Comparison of ENCODE assay signal across 10 cellular contexts in genomic region chr22:45996241-45997076, GRCh38. TPM values are rescaled to one million over a fixed set of nuclear protein-coding genes. Genes with fewer than 3 reads are reported as not detected.
DNase-seq lines count a peak whose midpoint lies in the region; ATAC-seq, FAIRE-seq and TF ChIP-seq lines count a peak whose summit lies in the region.
"Had no signal": no experiment of that assay in that cellular context is flagged by ENCODE, and none has a peak within 500 bp of the region (broad histone marks: within the 10 kb centered on the region; RNA-seq: fewer than 3 reads in every experiment).

No MANE protein-coding gene starts in this region.

- H3K36me3 ChIP-seq in colonic mucosa (no peaks in the 10 kb centered on the region), mucosa of descending colon (ENCODE audit: low read depth) (no peaks in the 10 kb centered on the region), vagina (no peaks in the 10 kb centered on the region)

- H3K4me3 ChIP-seq in colonic mucosa: no peak overlapping the region
- H3K4me3 ChIP-seq in mucosa of descending colon: no peak overlapping the region
- no peak overlapping the region for H3K4me3 ChIP-seq in vagina

- DNase-seq in SIG-M5 treated with dmso at 0.1 percent for 504 hours (lab: John Stamatoyannopoulos, UW; ENCODE audit: unreplicated experiment): peak; percentile 69
- no peak for DNase-seq in SIG-M5 (lab: John Stamatoyannopoulos, UW)
- DNase-seq in colonic mucosa: no peak
- peak in 2 of 3 donors; percentile 55 to 77 for DNase-seq in mucosa of descending colon
- no peak for DNase-seq in vagina (ENCODE audit: extremely low spot score in 2 of 2)
- no peak for DNase-seq in stimulated activated CD4-positive, alpha-beta T cell treated with anti-CD3 and anti-CD28 coated beads, Interleukin-2, amount 100 ng/mL, for 48 hours
- no peak for DNase-seq in NCI-H2107 treated with DMSO at 0.1 percent for 48 hours (lab: John Stamatoyannopoulos, UW; ENCODE audit: unreplicated experiment)
- DNase-seq in frontal cortex (ENCODE audit: low spot score in 2 of 2): no peak

- ATAC-seq in mucosa of descending colon: peak; percentile 54

- peak overlapping the region in 1 of 2 donors; percentile 51 for H3K9ac ChIP-seq in colonic mucosa (ENCODE audit: low read depth in 2 of 2, low read length in 2 of 2)

- intact Hi-C loops in colonic mucosa (cut with DNase I) (no loop called here), mucosa of descending colon (cut with DNase I, micrococcal nuclease) (loop anchor here (10.0 kb wide), 2 partner anchors 298 to 318 kb away; partner anchors contain the start of gene GTSE1 (in 1 of the 2)), vagina (cut with DNase I) (loop anchor here (10.0 kb wide), 1 partner anchor 298 kb away; the partner anchor contains the start of gene GTSE1)

- no peak for FAIRE-seq in frontal cortex (lab: Jason Lieb, UNC)

- H3K4me1 ChIP-seq in colonic mucosa (peaks cover 11% of the 10 kb centered on the region), mucosa of descending colon (ENCODE audit: low read depth) (peaks cover 19% of the 10 kb centered on the region), vagina (peaks cover 49% of the 10 kb centered on the region)

- no peak for TF ChIP-seq POLR2A in vagina (IDR thresholded peaks at IDR 0.05)

- H3K9me3 ChIP-seq in colonic mucosa (no peaks in the 10 kb centered on the region), mucosa of descending colon (no peaks in the 10 kb centered on the region), vagina (no peaks in the 10 kb centered on the region)

- H3K27me3 ChIP-seq in colonic mucosa (no peaks in the 10 kb centered on the region), vagina (no peaks in the 10 kb centered on the region)

- peak overlapping the region; percentile 69 for H3K27ac ChIP-seq in colonic mucosa
- H3K27ac ChIP-seq in vagina: peak overlapping the region; percentile 82
- H3K27ac ChIP-seq: 22Rv1 had no signal

- no peak for TF ChIP-seq CTCF in colonic mucosa (IDR thresholded peaks at IDR 0.05)
- no peak for TF ChIP-seq CTCF in mucosa of descending colon (IDR thresholded peaks at IDR 0.05)
- TF ChIP-seq CTCF in vagina (IDR thresholded peaks at IDR 0.05): no peak

RNA-seq across cellular contexts. Expression of gene WNT7B, which starts 19.5 kb away (rescaled TPM):
- under 1 TPM in 1 of 2 donors, not detected in 1; 0.12 TPM for total RNA-seq in colonic mucosa
- total RNA-seq in mucosa of descending colon: not detected
- total RNA-seq in vagina: 7.1 TPM
- total RNA-seq in frontal cortex: 1.2 TPM
- total RNA-seq: T-helper 2 cell treated with Interferon-gamma antibody and Interleukin-4, amounts not matched to agents 100 ng/mL and 5 ng/mL, for 36 hours had no signal

Comparison
In these comparisons a context has a peak if more than half of its experiments do, and no peak if none do; other contexts are left out.
1. DNase-seq: peak in SIG-M5 treated with dmso at 0.1 percent for 504 hours (single experiment) and mucosa of descending colon (2 of 3); none in SIG-M5 (single experiment), colonic mucosa (single experiment), vagina (0 of 2), stimulated activated CD4-positive, alpha-beta T cell treated with anti-CD3 and anti-CD28 coated beads, Interleukin-2, amount 100 ng/mL, for 48 hours (0 of 2), NCI-H2107 treated with DMSO at 0.1 percent for 48 hours (single experiment) and frontal cortex (0 of 2).